Comparison of ENCODE assay signal across 1 cellular context in genomic region chr1:107896946-107897345, GRCh38.
TF ChIP-seq lines count a peak whose summit lies in the region.

No MANE protein-coding gene starts in this region.

TF ChIP-seq in GM23338, 12 proteins besides CTCF, POLR2A, EP300 and RAD21 (continued from another document):
- TF ChIP-seq ZNF462 (CRISPR knock-in tag; IDR thresholded peaks at IDR 0.05) (no peak), CREB1 (CRISPR knock-in tag; IDR thresholded peaks at IDR 0.05; ENCODE audit: low read depth) (no peak), ETS1 (IDR thresholded peaks at IDR 0.05) (no peak), JUNB (IDR thresholded peaks at IDR 0.05; ENCODE audit: unreplicated experiment) (no peak), POLR2AphosphoS5 (IDR thresholded peaks at IDR 0.05; ENCODE audit: low read depth) (no peak), EZH2phosphoT487 (IDR thresholded peaks at IDR 0.05; ENCODE audit: unreplicated experiment) (no peak), EZH2 (IDR thresholded peaks at IDR 0.05; ENCODE audit: low read depth, unreplicated experiment) (no peak)
